Comparison of ENCODE assay signal across 16 cellular contexts in genomic region chr3:188510366-188510765, GRCh38.
DNase-seq lines count a peak whose midpoint lies in the region; ATAC-seq and TF ChIP-seq lines count a peak whose summit lies in the region.
"Had no signal": no experiment of that assay in that cellular context is flagged by ENCODE, and none has a peak within 500 bp of the region (broad histone marks: within the 10 kb centered on the region; RNA-seq: fewer than 3 reads in every experiment).

No MANE protein-coding gene starts in this region.

- DNase-seq in GM23248 (peak; percentile 52), WTC11 (ENCODE audit: low spot score) (no peak), fibroblast of villous mesenchyme (ENCODE audit: low read depth) (peak; percentile 90), gastrocnemius medialis (no peak), DMS153 treated with DMSO at 0.1 percent for 48 hours (lab: John Stamatoyannopoulos, UW; ENCODE audit: unreplicated experiment) (no peak), COLO829 (ENCODE audit: low spot score) (no peak), BE2C (no peak)
- no peak for DNase-seq in CD4-positive, alpha-beta T cell
- DNase-seq: NCI-H1092 treated with DMSO at 0.1 percent for 48 hours; NCI-H510A treated with DMSO at 0.1 percent for 48 hours; Peyer's patch; stimulated activated naive CD4-positive, alpha-beta T cell treated with Interleukin-2 at 50 U/mL for 16 hours had no signal

- POLR2A ChIA-PET in WTC11 (lab: Charles Lee), result no interaction called here
- POLR2A ChIA-PET in CD4-positive, alpha-beta T cell (lab: Charles Lee), result no interaction called here

- no peak overlapping the region for H3K4me3 Mint-ChIP-seq in WTC11
- H3K4me3 Mint-ChIP-seq in CD4-positive, alpha-beta T cell, result no peak overlapping the region
- H3K4me3 Mint-ChIP-seq: CD14-positive monocyte; T-helper 2 cell treated with Interferon-gamma antibody and Interleukin-4, amounts not matched to agents 5 μg/mL and 100 μg/mL, for 36 hours had no signal

- no peaks in the 10 kb centered on the region for H3K27me3 Mint-ChIP-seq in WTC11 (ENCODE audit: low read depth)
- H3K27me3 Mint-ChIP-seq in CD4-positive, alpha-beta T cell, result no peaks in the 10 kb centered on the region

- H3K79me2 ChIP-seq in GM23248 (ENCODE audit: insufficient read depth), result peaks cover 28% of the 10 kb centered on the region

- H3K9ac ChIP-seq in GM23248, result no peak overlapping the region

- intact Hi-C loops in gastrocnemius medialis (cut with DNase I; ENCODE audit: low total_unique reads), result no loop called here
- intact Hi-C loops in CD4-positive, alpha-beta T cell (cut with DNase I, micrococcal nuclease), result no loop called here

- peaks cover 25% of the 10 kb centered on the region for H3K4me1 ChIP-seq in GM23248 (ENCODE audit: insufficient read depth)
- peaks cover 27 to 46% of the 10 kb centered on the region in 2 donors for H3K4me1 ChIP-seq in gastrocnemius medialis
- no peaks in the 10 kb centered on the region for H3K4me1 ChIP-seq in BE2C
- H3K4me1 ChIP-seq: Peyer's patch had no signal

- H3K27me3 ChIP-seq in GM23248 (replicated peaks; ENCODE audit: insufficient read depth) (no peaks in the 10 kb centered on the region), gastrocnemius medialis (no peaks in the 10 kb centered on the region), BE2C (no peaks in the 10 kb centered on the region)
- no peaks in the 10 kb centered on the region for H3K27me3 ChIP-seq in CD4-positive, alpha-beta T cell (ENCODE audit: control insufficient read depth, insufficient read depth, low read length)
- H3K27me3 ChIP-seq: cardiac muscle cell, Peyer's patch had no signal

- H3K36me3 ChIP-seq in GM23248 (ENCODE audit: low read depth) (no peaks in the 10 kb centered on the region; the same call in 1 of the 2 replicates), gastrocnemius medialis (no peaks in the 10 kb centered on the region), BE2C (no peaks in the 10 kb centered on the region)
- H3K36me3 ChIP-seq: cardiac muscle cell, Peyer's patch had no signal

- no peaks in the 10 kb centered on the region for H3K36me3 Mint-ChIP-seq in WTC11
- H3K36me3 Mint-ChIP-seq in CD4-positive, alpha-beta T cell (ENCODE audit: low read depth), result peaks cover 38% of the 10 kb centered on the region

- H3F3A ChIP-seq in GM23248 (ENCODE audit: insufficient read depth), result peaks cover 20% of the 10 kb centered on the region

- H3K4me1 Mint-ChIP-seq in WTC11, result peaks cover 41% of the 10 kb centered on the region
- H3K4me1 Mint-ChIP-seq in CD4-positive, alpha-beta T cell (ENCODE audit: low read depth), result peaks cover 17% of the 10 kb centered on the region

- H3K4me2 ChIP-seq in GM23248 (ENCODE audit: unreplicated experiment), result no peak overlapping the region

- 0 out of 2 replicates have a peak, but pooled peaks cover 4% of the 10 kb centered on the region for H3K9me2 ChIP-seq in GM23248 (ENCODE audit: insufficient read depth)

- peak overlapping the region; percentile 19 for H3K27ac Mint-ChIP-seq in WTC11
- no peak overlapping the region for H3K27ac Mint-ChIP-seq in CD4-positive, alpha-beta T cell
- H3K27ac Mint-ChIP-seq: T-helper 2 cell treated with Interferon-gamma antibody and Interleukin-4, amounts not matched to agents 5 μg/mL and 100 μg/mL, for 36 hours had no signal

- in situ Hi-C loops in GM23248 (cut with MboI) (no loop called here), gastrocnemius medialis (cut with MboI; ENCODE audit: low sequenced_read_pairs in 4 of 4) (no loop called here)

- no peak for TF ChIP-seq CTCF in WTC11 (IDR thresholded peaks at IDR 0.05)
- TF ChIP-seq CTCF in fibroblast of villous mesenchyme (IDR thresholded peaks at IDR 0.05; ENCODE audit: insufficient read depth, low read depth, low read length), result no peak
- no peak for TF ChIP-seq CTCF in gastrocnemius medialis (IDR thresholded peaks at IDR 0.05 in 4 of 5, conservative IDR thresholded peaks at IDR 0.05 in 1 of 5)
- no peak for TF ChIP-seq CTCF in CD4-positive, alpha-beta T cell (IDR thresholded peaks at IDR 0.05)
- TF ChIP-seq CTCF in BE2C (IDR thresholded peaks at IDR 0.05; ENCODE audit: low read depth, low read length), result no peak

- CTCF ChIA-PET in WTC11 (lab: Charles Lee), result no interaction called here
- CTCF ChIA-PET in CD4-positive, alpha-beta T cell (lab: Charles Lee), result no interaction called here

- H4K20me1 ChIP-seq in GM23248 (ENCODE audit: insufficient read depth), result no peaks in the 10 kb centered on the region

- WGBS in GM23248 (ENCODE audit: low coverage in 1 of 2, low lambda C conversion rate in 2 of 2, missing lambda C conversion rate in 2 of 2), 2 experiments, result 39 to 51% methylated on average over 3 of the region's 3 CpGs

- H3K9me3 Mint-ChIP-seq in WTC11, result no peaks in the 10 kb centered on the region
- H3K9me3 Mint-ChIP-seq in CD4-positive, alpha-beta T cell, result peaks cover 2% of the 10 kb centered on the region

- no peak overlapping the region for H2AFZ ChIP-seq in GM23248

- H3K9me3 ChIP-seq in GM23248 (ENCODE audit: low read depth) (no peaks in the 10 kb centered on the region), gastrocnemius medialis (no peaks in the 10 kb centered on the region), BE2C (no peaks in the 10 kb centered on the region)
- no peaks in the 10 kb centered on the region for H3K9me3 ChIP-seq in CD4-positive, alpha-beta T cell (ENCODE audit: control insufficient read depth, low read length)
- H3K9me3 ChIP-seq: Peyer's patch had no signal

- H3K4me3 ChIP-seq in GM23248 (no peak overlapping the region), fibroblast of villous mesenchyme (ENCODE audit: low read depth, low read length) (no peak overlapping the region), gastrocnemius medialis (no peak overlapping the region), BE2C (ENCODE audit: low read depth, low read length) (no peak overlapping the region)
- H3K4me3 ChIP-seq: cardiac muscle cell, Peyer's patch had no signal

- H3K27ac ChIP-seq in GM23248, result peak overlapping the region; percentile 2; the same call in 1 of the 2 replicates
- peak overlapping the region in 3 of 4 donors; percentile 0 to 43 (median 24) for H3K27ac ChIP-seq in gastrocnemius medialis
- H3K27ac ChIP-seq in CD4-positive, alpha-beta T cell (ENCODE audit: low read depth, low read length), result no peak overlapping the region
- H3K27ac ChIP-seq: cardiac muscle cell, Peyer's patch had no signal

- no peak for TF ChIP-seq POLR2A in gastrocnemius medialis (IDR thresholded peaks at IDR 0.05)

- ATAC-seq in WTC11 (no peak), gastrocnemius medialis (peak in 1 of 2 donors; percentile 69)
- no peak for ATAC-seq in CD4-positive, alpha-beta T cell (ENCODE audit: poor library complexity)
- ATAC-seq: HCT116 had no signal

TF ChIP-seq in WTC11, 78 proteins besides CTCF, POLR2A, EP300 and RAD21 (continues in another document):
- TF ChIP-seq CREB1 (CRISPR knock-in tag; IDR thresholded peaks at IDR 0.05) (no peak), HMGA2 (CRISPR knock-in tag; IDR thresholded peaks at IDR 0.05) (no peak), STAT6 (CRISPR knock-in tag; conservative IDR thresholded peaks at IDR 0.05; ENCODE audit: low read depth) (no peak), NR3C1 (CRISPR knock-in tag; conservative IDR thresholded peaks at IDR 0.05; ENCODE audit: low read depth) (no peak), PRRX2 (CRISPR knock-in tag; IDR thresholded peaks at IDR 0.05) (no peak), FOXJ3 (CRISPR knock-in tag; IDR thresholded peaks at IDR 0.05; ENCODE audit: borderline replicate concordance) (no peak), ZNF423 (CRISPR knock-in tag; IDR thresholded peaks at IDR 0.05) (no peak), ATF1 (CRISPR knock-in tag; IDR thresholded peaks at IDR 0.05) (no peak), MAX (CRISPR knock-in tag; IDR thresholded peaks at IDR 0.05) (no peak), ATF2 (CRISPR knock-in tag; IDR thresholded peaks at IDR 0.05; ENCODE audit: borderline replicate concordance, low read depth) (no peak)

Comparison
In these comparisons a context has a peak if more than half of its experiments do, and no peak if none do; other contexts are left out.
1. DNase-seq: peak in GM23248 (single experiment) and fibroblast of villous mesenchyme (single experiment); none in WTC11 (single experiment), gastrocnemius medialis (0 of 2), DMS153 treated with DMSO at 0.1 percent for 48 hours (single experiment), CD4-positive, alpha-beta T cell (0 of 10), COLO829 (single experiment) and BE2C (single experiment).